In genomic region chrX:71068052-71068918, GRCh38 we compare ENCODE assay signal across 1 cellular context.
TF ChIP-seq lines count a peak whose summit lies in the region.

SNX12 (minus strand) TSS chrX:71068334; CDS start chrX:71068306, 28 bp downstream.

TF ChIP-seq in GM12878, 131 proteins besides CTCF, POLR2A, EP300 and RAD21 (continued from another document and continues in another):
- TF ChIP-seq, protein P1, sequence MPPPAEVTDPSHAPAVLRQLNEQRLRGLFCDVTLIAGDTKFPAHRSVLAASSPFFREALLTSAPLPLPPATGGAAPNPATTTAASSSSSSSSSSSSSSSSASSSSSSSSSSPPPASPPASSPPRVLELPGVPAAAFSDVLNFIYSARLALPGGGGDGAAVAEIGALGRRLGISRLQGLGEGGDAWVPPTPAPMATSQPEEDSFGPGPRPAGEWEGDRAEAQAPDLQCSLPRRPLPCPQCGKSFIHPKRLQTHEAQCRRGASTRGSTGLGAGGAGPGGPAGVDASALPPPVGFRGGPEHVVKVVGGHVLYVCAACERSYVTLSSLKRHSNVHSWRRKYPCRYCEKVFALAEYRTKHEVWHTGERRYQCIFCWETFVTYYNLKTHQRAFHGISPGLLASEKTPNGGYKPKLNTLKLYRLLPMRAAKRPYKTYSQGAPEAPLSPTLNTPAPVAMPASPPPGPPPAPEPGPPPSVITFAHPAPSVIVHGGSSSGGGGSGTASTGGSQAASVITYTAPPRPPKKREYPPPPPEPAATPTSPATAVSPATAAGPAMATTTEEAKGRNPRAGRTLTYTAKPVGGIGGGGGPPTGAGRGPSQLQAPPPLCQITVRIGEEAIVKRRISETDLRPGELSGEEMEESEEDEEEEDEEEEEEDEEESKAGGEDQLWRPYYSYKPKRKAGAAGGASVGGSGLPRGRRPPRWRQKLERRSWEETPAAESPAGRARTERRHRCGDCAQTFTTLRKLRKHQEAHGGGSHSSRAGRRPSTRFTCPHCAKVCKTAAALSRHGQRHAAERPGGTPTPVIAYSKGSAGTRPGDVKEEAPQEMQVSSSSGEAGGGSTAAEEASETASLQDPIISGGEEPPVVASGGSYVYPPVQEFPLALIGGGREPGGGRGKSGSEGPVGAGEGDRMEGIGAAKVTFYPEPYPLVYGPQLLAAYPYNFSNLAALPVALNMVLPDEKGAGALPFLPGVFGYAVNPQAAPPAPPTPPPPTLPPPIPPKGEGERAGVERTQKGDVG (CRISPR knock-in tag; IDR thresholded peaks at IDR 0.05) = no peak
- TF ChIP-seq, protein P2, sequence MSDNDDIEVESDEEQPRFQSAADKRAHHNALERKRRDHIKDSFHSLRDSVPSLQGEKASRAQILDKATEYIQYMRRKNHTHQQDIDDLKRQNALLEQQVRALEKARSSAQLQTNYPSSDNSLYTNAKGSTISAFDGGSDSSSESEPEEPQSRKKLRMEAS (IDR thresholded peaks at IDR 0.05; ENCODE audit: low read depth, low read length) = no peak
- TF ChIP-seq BMI1 (IDR thresholded peaks at IDR 0.05; ENCODE audit: borderline replicate concordance) (no peak), MEF2B (IDR thresholded peaks at IDR 0.05; ENCODE audit: partially characterized antibody, poor library complexity, severe bottlenecking) (no peak), CHD4 (IDR thresholded peaks at IDR 0.05) (no peak), IRF3 (IDR thresholded peaks at IDR 0.05) (no peak), PRDM15 (CRISPR knock-in tag; IDR thresholded peaks at IDR 0.05) (0 out of 2 replicates have a peak, but pooled peaks have one; percentile 35), ATF3 (IDR thresholded peaks at IDR 0.05; ENCODE audit: borderline replicate concordance, extremely low read depth, low read depth, low read length) (peak; percentile 99), SMARCA5 (IDR thresholded peaks at IDR 0.05) (0 out of 2 replicates have a peak, but pooled peaks have one; percentile 50), SMAD5 (IDR thresholded peaks at IDR 0.05; ENCODE audit: low read depth) (no peak), NFYA (IDR thresholded peaks at IDR 0.05; ENCODE audit: borderline replicate concordance, low read depth, low read length) (no peak), CBFB (IDR thresholded peaks at IDR 0.05; ENCODE audit: low read depth) (no peak), IRF5 (IDR thresholded peaks at IDR 0.05; ENCODE audit: borderline replicate concordance) (no peak), NRF1 (conservative IDR thresholded peaks at IDR 0.05; ENCODE audit: low read depth, low read length) (no peak; the same call in 1 of the 2 replicates), JUNB (IDR thresholded peaks at IDR 0.05) (no peak), SMC3 (IDR thresholded peaks at IDR 0.05; ENCODE audit: borderline replicate concordance, low read length) (no peak), POLR2AphosphoS5 (IDR thresholded peaks at IDR 0.05; ENCODE audit: low read length) (peak; percentile 72; the same call in 1 of the 2 replicates), TBL1XR1 (IDR thresholded peaks at IDR 0.05; ENCODE audit: low read depth, low read length) (peak; percentile 83; the same call in 1 of the 2 replicates), CEBPZ (IDR thresholded peaks at IDR 0.05; ENCODE audit: low read depth, low read length) (no peak), NFIC (IDR thresholded peaks at IDR 0.05; ENCODE audit: low read depth, low read length) (peak; percentile 32; the same call in 1 of the 2 replicates), TCF3 (IDR thresholded peaks at IDR 0.05; ENCODE audit: borderline replicate concordance, insufficient read depth, low read depth, low read length) (no peak), RFX5 (IDR thresholded peaks at IDR 0.05; ENCODE audit: low read depth, low read length) (peak; percentile 91), BCLAF1 (IDR thresholded peaks at IDR 0.05) (no peak), ESRRA (IDR thresholded peaks at IDR 0.05; ENCODE audit: low read length) (peak; percentile 87), STAT1 (conservative IDR thresholded peaks at IDR 0.05) (peak; percentile 67; the same call in 1 of the 2 replicates), CEBPB (IDR thresholded peaks at IDR 0.05; ENCODE audit: borderline replicate concordance in 1 of 2, low read depth in 2 of 2, low read length in 2 of 2) (no peak; a peak in 1 of 4 replicates), STAT3 (IDR thresholded peaks at IDR 0.05; ENCODE audit: low read depth, low read length) (no peak), ZNF274 (IDR thresholded peaks at IDR 0.05; ENCODE audit: insufficient read depth, insufficient read length) (no peak), IRF4 (IDR thresholded peaks at IDR 0.05; ENCODE audit: low read depth, low read length) (peak; percentile 70; the same call in 1 of the 2 replicates), SUPT20H (IDR thresholded peaks at IDR 0.05; ENCODE audit: borderline replicate concordance, control insufficient read depth, low read depth, low read length) (peak; percentile 31; the same call in 1 of the 2 replicates), CHD2 (IDR thresholded peaks at IDR 0.05; ENCODE audit: borderline replicate concordance, low read depth, low read length) (peak; percentile 70; the same call in 1 of the 2 replicates), CBX3 (IDR thresholded peaks at IDR 0.05; ENCODE audit: borderline replicate concordance, low read depth) (no peak), SUZ12 (IDR thresholded peaks at IDR 0.05; ENCODE audit: unreplicated experiment) (no peak), CHD1 (IDR thresholded peaks at IDR 0.05; ENCODE audit: low read depth, low read length) (0 out of 2 replicates have a peak, but pooled peaks have one; percentile 28), ZNF217 (IDR thresholded peaks at IDR 0.05) (peak; percentile 68; the same call in 1 of the 2 replicates)
- TF ChIP-seq, protein P3, sequence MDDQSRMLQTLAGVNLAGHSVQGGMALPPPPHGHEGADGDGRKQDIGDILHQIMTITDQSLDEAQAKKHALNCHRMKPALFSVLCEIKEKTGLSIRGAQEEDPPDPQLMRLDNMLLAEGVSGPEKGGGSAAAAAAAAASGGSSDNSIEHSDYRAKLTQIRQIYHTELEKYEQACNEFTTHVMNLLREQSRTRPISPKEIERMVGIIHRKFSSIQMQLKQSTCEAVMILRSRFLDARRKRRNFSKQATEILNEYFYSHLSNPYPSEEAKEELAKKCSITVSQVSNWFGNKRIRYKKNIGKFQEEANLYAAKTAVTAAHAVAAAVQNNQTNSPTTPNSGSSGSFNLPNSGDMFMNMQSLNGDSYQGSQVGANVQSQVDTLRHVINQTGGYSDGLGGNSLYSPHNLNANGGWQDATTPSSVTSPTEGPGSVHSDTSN (IDR thresholded peaks at IDR 0.05; ENCODE audit: insufficient replicate concordance, low read depth, low read length) = peak; percentile 76
- TF ChIP-seq, protein P4, sequence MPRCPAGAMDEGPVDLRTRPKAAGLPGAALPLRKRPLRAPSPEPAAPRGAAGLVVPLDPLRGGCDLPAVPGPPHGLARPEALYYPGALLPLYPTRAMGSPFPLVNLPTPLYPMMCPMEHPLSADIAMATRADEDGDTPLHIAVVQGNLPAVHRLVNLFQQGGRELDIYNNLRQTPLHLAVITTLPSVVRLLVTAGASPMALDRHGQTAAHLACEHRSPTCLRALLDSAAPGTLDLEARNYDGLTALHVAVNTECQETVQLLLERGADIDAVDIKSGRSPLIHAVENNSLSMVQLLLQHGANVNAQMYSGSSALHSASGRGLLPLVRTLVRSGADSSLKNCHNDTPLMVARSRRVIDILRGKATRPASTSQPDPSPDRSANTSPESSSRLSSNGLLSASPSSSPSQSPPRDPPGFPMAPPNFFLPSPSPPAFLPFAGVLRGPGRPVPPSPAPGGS (IDR thresholded peaks at IDR 0.05; ENCODE audit: borderline replicate concordance, insufficient read depth, low read depth, low read length, poor library complexity, severe bottlenecking) = no peak
- TF ChIP-seq, protein P5, sequence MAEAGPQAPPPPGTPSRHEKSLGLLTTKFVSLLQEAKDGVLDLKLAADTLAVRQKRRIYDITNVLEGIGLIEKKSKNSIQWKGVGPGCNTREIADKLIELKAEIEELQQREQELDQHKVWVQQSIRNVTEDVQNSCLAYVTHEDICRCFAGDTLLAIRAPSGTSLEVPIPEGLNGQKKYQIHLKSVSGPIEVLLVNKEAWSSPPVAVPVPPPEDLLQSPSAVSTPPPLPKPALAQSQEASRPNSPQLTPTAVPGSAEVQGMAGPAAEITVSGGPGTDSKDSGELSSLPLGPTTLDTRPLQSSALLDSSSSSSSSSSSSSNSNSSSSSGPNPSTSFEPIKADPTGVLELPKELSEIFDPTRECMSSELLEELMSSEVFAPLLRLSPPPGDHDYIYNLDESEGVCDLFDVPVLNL (IDR thresholded peaks at IDR 0.05; ENCODE audit: low read depth, low read length) = no peak
